34 cellular contexts compared by ENCODE assay signal in genomic region chr7:10863476-10863875, GRCh38.
"Had no signal": no experiment of that assay in that cellular context is flagged by ENCODE, and none has a peak within 500 bp of the region (broad histone marks: within the 10 kb centered on the region; RNA-seq: fewer than 3 reads in every experiment).

No MANE protein-coding gene starts in this region.

- H3K4me3 ChIP-seq: adrenal gland, ascending aorta, body of pancreas, breast epithelium, cardiac muscle cell had no signal

- H3K4me1 ChIP-seq: adrenal gland, ascending aorta, body of pancreas, breast epithelium had no signal

- H3K9me3 ChIP-seq: adrenal gland, ascending aorta, body of pancreas, breast epithelium had no signal

- H3K27ac ChIP-seq: adrenal gland, ascending aorta, body of pancreas, brain microvascular endothelial cell, breast epithelium, cardiac muscle cell had no signal

- H3K36me3 ChIP-seq: adrenal gland, ascending aorta, brain microvascular endothelial cell, breast epithelium, cardiac muscle cell had no signal

- FAIRE-seq: astrocyte, bronchial epithelial cell had no signal

- ATAC-seq: activated naive CD4-positive, alpha-beta T cell treated with anti-CD3 and anti-CD28 coated beads, Interleukin-2, amount 50 U/mL, for 72 hours; activated naive CD8-positive, alpha-beta T cell treated with anti-CD3 and anti-CD28 coated beads, Interleukin-2, amount 50 U/mL, for 24 hours; activated T-cell treated with anti-CD3 and anti-CD28 coated beads, Interleukin-2, amount 50 U/mL, for 4 hours; activated T-cell treated with anti-CD3 and anti-CD28 coated beads, Interleukin-2, amount 50 U/mL, for 72 hours; activated T-helper 17 cell treated with anti-CD3 and anti-CD28 coated beads, Interleukin-2, amount 50 U/mL, for 72 hours; body of pancreas had no signal

- H3K27me3 ChIP-seq: adrenal gland, ascending aorta, body of pancreas, brain microvascular endothelial cell, breast epithelium, cardiac muscle cell had no signal

- DNase-seq: activated effector memory CD4-positive, alpha-beta T cell treated with anti-CD3 and anti-CD28 coated beads, Interleukin-2, amount 50 U/mL, for 16 hours; activated effector memory CD4-positive, alpha-beta T cell treated with Interleukin-2 at 50 U/mL for 16 hours; activated gamma-delta T cell; activated gamma-delta T cell treated with Interleukin-2 at 50 U/mL for 16 hours; activated naive CD4-positive, alpha-beta T cell; activated naive CD4-positive, alpha-beta T cell treated with anti-CD3 and anti-CD28 coated beads for 36 hours; activated naive CD4-positive, alpha-beta T cell treated with anti-CD3 and anti-CD28 coated beads, Interleukin-2, amount 10 ng/mL, durations not matched to agents 7 days and 5 days; activated naive CD4-positive, alpha-beta T cell treated with anti-CD3 and anti-CD28 coated beads, Interleukin-2, amount 50 U/mL, for 16 hours; activated naive CD4-positive, alpha-beta T cell treated with Interleukin-2 at 50 U/mL for 16 hours; activated naive CD8-positive, alpha-beta T cell treated with anti-CD3 and anti-CD28 coated beads for 36 hours; activated naive CD8-positive, alpha-beta T cell treated with anti-CD3 and anti-CD28 coated beads, Interleukin-2, amount 10 ng/mL, durations not matched to agents 7 days and 5 days; activated naive CD8-positive, alpha-beta T cell treated with anti-CD3 and anti-CD28 coated beads, Interleukin-2, amount 50 U/mL, for 24 hours; activated T-cell treated with anti-CD3 and anti-CD28 coated beads, Interleukin-2, amount 50 U/mL, for 1 hour; activated T-cell treated with anti-CD3 and anti-CD28 coated beads, Interleukin-2, amount 50 U/mL, for 24 hours; activated T-cell treated with anti-CD3 and anti-CD28 coated beads, Interleukin-2, amount 50 U/mL, for 4 hours; activated T-cell treated with anti-CD3 and anti-CD28 coated beads, Interleukin-2, amount 50 U/mL, for 48 hours; activated T-cell treated with anti-CD3 and anti-CD28 coated beads, Interleukin-2, amount 50 U/mL, for 72 hours; adrenal gland; amniotic stem cell; amygdala; anterior cingulate cortex; aorta; body of pancreas; brain microvascular endothelial cell; caudate nucleus; central memory CD4-positive, alpha-beta T cell; cerebellar nuclear complex had no signal
